11 cellular contexts compared by ENCODE assay signal in genomic region chr10:32950457-32951109, GRCh38. TPM values are rescaled to one million over a fixed set of nuclear protein-coding genes. Genes with fewer than 3 reads are reported as not detected.
DNase-seq lines count a peak whose midpoint lies in the region; ATAC-seq and TF ChIP-seq lines count a peak whose summit lies in the region.
"Had no signal": no experiment of that assay in that cellular context is flagged by ENCODE, and none has a peak within 500 bp of the region (broad histone marks: within the 10 kb centered on the region; RNA-seq: fewer than 3 reads in every experiment).

No MANE protein-coding gene starts in this region.

- H3K4me3 Mint-ChIP-seq in CD8-positive, alpha-beta memory T cell = peak overlapping the region; percentile 41 to 84 (median 61)
- no peak overlapping the region for H3K4me3 Mint-ChIP-seq in CD14-positive monocyte

- H3K4me1 ChIP-seq in CD8-positive, alpha-beta memory T cell (ENCODE audit: insufficient read depth, low read length) = peaks cover 60% of the 10 kb centered on the region
- peaks cover 10 to 51% of the 10 kb centered on the region in 2 donors for H3K4me1 ChIP-seq in muscle layer of duodenum (ENCODE audit: control insufficient read depth in 1 of 2, insufficient read depth in 2 of 2, low read length in 2 of 2)

- no peak for DNase-seq in CD8-positive, alpha-beta memory T cell
- peak; percentile 48 for DNase-seq in HT-29 (ENCODE audit: low spot score)
- no peak for DNase-seq in brain microvascular endothelial cell
- no peak for DNase-seq in CD14-positive monocyte (ENCODE audit: low spot score)
- DNase-seq in activated effector memory CD4-positive, alpha-beta T cell treated with anti-CD3 and anti-CD28 coated beads, Interleukin-2, amount 50 U/mL, for 16 hours = no peak
- no peak for DNase-seq in T1000 (lab: John Stamatoyannopoulos, UW)
- DNase-seq: kidney, NCI-H446, T-helper 1 cell had no signal

- intact Hi-C loops in CD14-positive monocyte (cut with micrococcal nuclease) = no loop called here

- peaks cover 91 to 99% (median 93%) of the 10 kb centered on the region in 3 donors for H3K4me1 Mint-ChIP-seq in CD8-positive, alpha-beta memory T cell
- peaks cover 54% of the 10 kb centered on the region for H3K4me1 Mint-ChIP-seq in CD14-positive monocyte

- TF ChIP-seq CTCF in brain microvascular endothelial cell (IDR thresholded peaks at IDR 0.05; ENCODE audit: low read depth, low read length, missing control alignments) (no peak), CD14-positive monocyte (IDR thresholded peaks at IDR 0.05) (no peak)

- ATAC-seq in GM18519 (IDR thresholded peaks at IDR 0.05; ENCODE audit: low FRiP score, unreplicated experiment) = no peak

- no peaks in the 10 kb centered on the region for H3K9me3 ChIP-seq in CD8-positive, alpha-beta memory T cell (ENCODE audit: low read length)
- no peaks in the 10 kb centered on the region for H3K9me3 ChIP-seq in muscle layer of duodenum (ENCODE audit: control insufficient read depth in 1 of 2, low read length in 2 of 2)

- no peaks in the 10 kb centered on the region for H3K27me3 ChIP-seq in CD8-positive, alpha-beta memory T cell (ENCODE audit: insufficient read depth, low read length, poor library complexity, severe bottlenecking)
- H3K27me3 ChIP-seq in brain microvascular endothelial cell (replicated peaks) (no peaks in the 10 kb centered on the region), muscle layer of duodenum (ENCODE audit: low read depth, low read length) (no peaks in the 10 kb centered on the region)

- no peaks in the 10 kb centered on the region for H3K27me3 Mint-ChIP-seq in CD8-positive, alpha-beta memory T cell
- H3K27me3 Mint-ChIP-seq in CD14-positive monocyte (ENCODE audit: low read depth in 3 of 3) = peaks cover 0 to 3% (median 0%) of the 10 kb centered on the region in 3 donors

- CTCF ChIA-PET in CD8-positive, alpha-beta memory T cell (lab: Charles Lee) = interaction anchor here (0.9 kb wide), 1 partner anchor 58 kb away, joined by 3 read pairs; no protein-coding TSS in a partner anchor

- peak overlapping the region; percentile 38 for H3K27ac ChIP-seq in CD8-positive, alpha-beta memory T cell (ENCODE audit: low read depth, low read length)
- peak overlapping the region; percentile 27 for H3K27ac ChIP-seq in brain microvascular endothelial cell
- peak overlapping the region; percentile 45 for H3K27ac ChIP-seq in muscle layer of duodenum (ENCODE audit: low read length)

- H3K36me3 Mint-ChIP-seq in CD8-positive, alpha-beta memory T cell = peaks cover 0 to 10% (median 5%) of the 10 kb centered on the region in 3 donors
- peaks cover 22 to 31% of the 10 kb centered on the region in 2 donors for H3K36me3 Mint-ChIP-seq in CD14-positive monocyte

- no peak overlapping the region for H3K4me3 ChIP-seq in CD8-positive, alpha-beta memory T cell (ENCODE audit: low read length)
- no peak overlapping the region for H3K4me3 ChIP-seq in brain microvascular endothelial cell (ENCODE audit: low read depth, low read length)
- no peak overlapping the region for H3K4me3 ChIP-seq in muscle layer of duodenum (ENCODE audit: low read depth in 1 of 2, low read length in 2 of 2)

- H3K36me3 ChIP-seq in CD8-positive, alpha-beta memory T cell (ENCODE audit: insufficient read depth, low read length) = no peaks in the 10 kb centered on the region
- H3K36me3 ChIP-seq in brain microvascular endothelial cell (replicated peaks) (peaks cover 11% of the 10 kb centered on the region), muscle layer of duodenum (ENCODE audit: control insufficient read depth in 1 of 2, insufficient read depth in 2 of 2, low read length in 2 of 2) (peaks cover 0 to 4% of the 10 kb centered on the region in 2 donors)

- in situ Hi-C loops in brain microvascular endothelial cell (cut with HindIII; ENCODE audit: low pct_ligation_motif_present, low sequenced_read_pairs) = no loop called here

- POLR2A ChIA-PET in CD8-positive, alpha-beta memory T cell (lab: Charles Lee) = no interaction called here

- no peaks in the 10 kb centered on the region for H3K9me3 Mint-ChIP-seq in CD8-positive, alpha-beta memory T cell
- H3K9me3 Mint-ChIP-seq in CD14-positive monocyte = no peaks in the 10 kb centered on the region

- H3K27ac Mint-ChIP-seq in CD8-positive, alpha-beta memory T cell = peak overlapping the region; percentile 1 to 81 (median 37)
- H3K27ac Mint-ChIP-seq in CD14-positive monocyte = peak overlapping the region in 2 of 7 donors; percentile 22 to 28

RNA-seq across cellular contexts. Expression of gene ITGB1, which starts 7.4 kb away (rescaled TPM):
- 10 to 100 TPM; 75.5 to 82.1 TPM for total RNA-seq in CD8-positive, alpha-beta memory T cell
- polyA plus RNA-seq in CD8-positive, alpha-beta memory T cell = 342 TPM
- total RNA-seq in HT-29 (2014; rRNA removed; shearing (Covaris generic)) = 169 and 195 TPM in 2 replicates
- 100 to 1,000 TPM; 127 to 157 TPM for polyA plus RNA-seq in CD14-positive monocyte

Comparison
In these comparisons a context has a peak if more than half of its experiments do, and no peak if none do; other contexts are left out.
1. H3K4me3 Mint-ChIP-seq: peak in CD8-positive, alpha-beta memory T cell (7 of 7); none in CD14-positive monocyte (0 of 2).
2. Peak in every context shown above with its lines, with median percentiles within 50 percentile points of each other: H3K27ac ChIP-seq.